ENCODE assay signal across 16 cellular contexts in the genomic region with DNA sequence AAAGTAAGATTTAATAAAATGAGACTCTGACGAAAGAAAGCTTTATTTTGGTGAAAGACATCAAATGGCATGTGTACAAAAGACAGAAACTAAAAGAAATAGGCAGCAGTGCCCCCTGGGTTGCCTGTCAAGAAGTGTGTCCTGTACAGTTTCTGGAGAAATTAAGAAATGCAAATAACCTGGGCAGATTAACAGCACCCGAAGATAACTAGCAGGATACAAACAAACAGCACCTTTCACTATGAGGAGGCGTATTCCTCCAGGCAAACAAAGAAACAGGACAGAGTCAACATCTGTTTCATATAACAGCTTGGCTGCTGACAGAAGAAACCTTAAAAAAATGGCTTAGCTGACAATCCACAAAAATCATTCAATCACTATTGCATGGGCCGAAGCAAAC.
DNase-seq lines count a peak whose midpoint lies in the region; TF ChIP-seq lines count a peak whose summit lies in the region.
"Had no signal": no experiment of that assay in that cellular context is flagged by ENCODE, and none has a peak within 500 bp of the region (broad histone marks: within the 10 kb centered on the region; RNA-seq: fewer than 3 reads in every experiment).

No MANE protein-coding gene starts in this region.

- H3K36me3 ChIP-seq in neural progenitor cell (no peaks in the 10 kb centered on the region), WERI-Rb-1 (no peaks in the 10 kb centered on the region)
- H3K36me3 ChIP-seq: tibial artery had no signal

- H3K4me3 ChIP-seq in cardiac fibroblast (replicated peaks in 1 of 2; ENCODE audit: low read depth in 2 of 2, low read length in 2 of 2): no peak overlapping the region
- H3K4me3 ChIP-seq in neural progenitor cell: no peak overlapping the region
- H3K4me3 ChIP-seq in WERI-Rb-1 (ENCODE audit: low read depth, low read length): no peak overlapping the region
- H3K4me3 ChIP-seq in dorsolateral prefrontal cortex: no peak overlapping the region
- H3K4me3 ChIP-seq: GM23338, tibial artery had no signal

- no peaks in the 10 kb centered on the region for H3K27me3 ChIP-seq in neural progenitor cell
- no peaks in the 10 kb centered on the region for H3K27me3 ChIP-seq in WERI-Rb-1 (ENCODE audit: insufficient read depth, low read depth, severe bottlenecking)
- no peaks in the 10 kb centered on the region for H3K27me3 ChIP-seq in dorsolateral prefrontal cortex
- H3K27me3 ChIP-seq: tibial artery had no signal

- no peak overlapping the region for H2AFZ ChIP-seq in neural progenitor cell (replicated peaks)
- H2AFZ ChIP-seq: GM23338 had no signal

- H3K27ac ChIP-seq in neural progenitor cell (no peak overlapping the region), WERI-Rb-1 (no peak overlapping the region), dorsolateral prefrontal cortex (no peak overlapping the region), RWPE1 (no peak overlapping the region)
- H3K27ac ChIP-seq: tibial artery had no signal

- POLR2A ChIA-PET in RWPE1 (lab: Yijun Ruan, JAX; ENCODE audit: low non-redundant PET): no interaction called here

- no peak overlapping the region for H3K9ac ChIP-seq in neural progenitor cell

- H3K27me3 Mint-ChIP-seq in neural progenitor cell (ENCODE audit: insufficient read depth, low read depth): no peaks in the 10 kb centered on the region

- peak; percentile 2 for DNase-seq in NCI-H2107 treated with DMSO at 0.1 percent for 48 hours (lab: John Stamatoyannopoulos, UW; ENCODE audit: unreplicated experiment)
- no peak for DNase-seq in NCI-H2107 (lab: John Stamatoyannopoulos, UW)
- DNase-seq in NCI-H146 (lab: John Stamatoyannopoulos, UW): peak; percentile 64
- DNase-seq in cardiac fibroblast (ENCODE audit: low read depth in 2 of 2): peak; percentile 32 to 45
- no peak for DNase-seq in neural progenitor cell (ENCODE audit: low spot score)
- no peak for DNase-seq in WERI-Rb-1
- DNase-seq in dorsolateral prefrontal cortex: no peak
- no peak for DNase-seq in RWPE1 (ENCODE audit: low spot score)
- DNase-seq: activated T-cell treated with anti-CD3 and anti-CD28 coated beads, Interleukin-2, amount 50 U/mL, for 72 hours; aorta; NK-92 treated with Interleukin-12 subunit alpha and Interleukin-12 subunit beta, amount 100 ng/mL, for 24 hours; nucleus accumbens; stimulated activated CD8-positive, alpha-beta memory T cell treated with anti-CD3 and anti-CD28 coated beads, Interleukin-4, amount 100 ng/mL, for 48 hours; SW 1271; tibial artery had no signal

- peaks cover 4% of the 10 kb centered on the region for H3K9me3 Mint-ChIP-seq in neural progenitor cell
- H3K9me3 Mint-ChIP-seq: activated T-cell treated with anti-CD3 and anti-CD28 coated beads, Interleukin-2, amount 50 U/mL, for 72 hours; GM23338 had no signal

- no peak overlapping the region for H3K4me3 Mint-ChIP-seq in neural progenitor cell
- H3K4me3 Mint-ChIP-seq: activated T-cell treated with anti-CD3 and anti-CD28 coated beads, Interleukin-2, amount 50 U/mL, for 72 hours; GM23338 had no signal

- H3K4me2 ChIP-seq in neural progenitor cell: no peak overlapping the region
- H3K4me2 ChIP-seq: GM23338 had no signal

- no peaks in the 10 kb centered on the region for H4K20me1 ChIP-seq in neural progenitor cell (ENCODE audit: low read depth)

- no peaks in the 10 kb centered on the region for H3F3A ChIP-seq in neural progenitor cell (ENCODE audit: low read depth)

- H3K9me3 ChIP-seq in neural progenitor cell (ENCODE audit: low read depth): no peaks in the 10 kb centered on the region
- no peaks in the 10 kb centered on the region for H3K9me3 ChIP-seq in WERI-Rb-1 (ENCODE audit: severe bottlenecking)
- H3K9me3 ChIP-seq: tibial artery had no signal

- H3K36me3 Mint-ChIP-seq in neural progenitor cell: no peaks in the 10 kb centered on the region

- peaks cover 6% of the 10 kb centered on the region for H3K4me1 ChIP-seq in neural progenitor cell

- CTCF ChIA-PET in RWPE1 (lab: Yijun Ruan, JAX): interaction anchor here (1.1 kb wide), 1 partner anchor 36 kb away, joined by 3 read pairs; no protein-coding TSS in a partner anchor

- intact Hi-C loops in dorsolateral prefrontal cortex (cut with DNase I): no loop called here

- H3K79me2 ChIP-seq in neural progenitor cell (ENCODE audit: low read depth): no peaks in the 10 kb centered on the region

- peak; percentile 38 for TF ChIP-seq CTCF in cardiac fibroblast (IDR thresholded peaks at IDR 0.05; ENCODE audit: low read depth, low read length)
- peak; percentile 22 for TF ChIP-seq CTCF in neural progenitor cell (IDR thresholded peaks at IDR 0.05)
- TF ChIP-seq CTCF in WERI-Rb-1 (IDR thresholded peaks at IDR 0.05; ENCODE audit: low read depth, low read length): no peak
- no peak for TF ChIP-seq CTCF in dorsolateral prefrontal cortex (IDR thresholded peaks at IDR 0.05 in 54 of 56, conservative IDR thresholded peaks at IDR 0.05 in 2 of 56; ENCODE audit: low read depth in 1 of 56, partially characterized antibody in 56 of 56)
- TF ChIP-seq CTCF in RWPE1 (conservative IDR thresholded peaks at IDR 0.05; ENCODE audit: low read depth): no peak

- peaks cover 13% of the 10 kb centered on the region for H3K4me1 Mint-ChIP-seq in neural progenitor cell

- no peak overlapping the region for H3K27ac Mint-ChIP-seq in neural progenitor cell
- H3K27ac Mint-ChIP-seq: activated T-cell treated with anti-CD3 and anti-CD28 coated beads, Interleukin-2, amount 50 U/mL, for 72 hours had no signal

Comparison
In these comparisons a context has a peak if more than half of its experiments do, and no peak if none do; other contexts are left out.
1. DNase-seq: peak in NCI-H2107 treated with DMSO at 0.1 percent for 48 hours (single experiment), NCI-H146 (single experiment) and cardiac fibroblast (2 of 2); none in NCI-H2107 (single experiment), neural progenitor cell (single experiment), WERI-Rb-1 (single experiment), dorsolateral prefrontal cortex (0 of 10) and RWPE1 (single experiment).
2. CTCF ChIP-seq: peak in cardiac fibroblast (single experiment) and neural progenitor cell (single experiment); none in WERI-Rb-1 (single experiment), dorsolateral prefrontal cortex (0 of 56) and RWPE1 (single experiment).